1 cellular context compared by ENCODE assay signal in the genomic region with DNA sequence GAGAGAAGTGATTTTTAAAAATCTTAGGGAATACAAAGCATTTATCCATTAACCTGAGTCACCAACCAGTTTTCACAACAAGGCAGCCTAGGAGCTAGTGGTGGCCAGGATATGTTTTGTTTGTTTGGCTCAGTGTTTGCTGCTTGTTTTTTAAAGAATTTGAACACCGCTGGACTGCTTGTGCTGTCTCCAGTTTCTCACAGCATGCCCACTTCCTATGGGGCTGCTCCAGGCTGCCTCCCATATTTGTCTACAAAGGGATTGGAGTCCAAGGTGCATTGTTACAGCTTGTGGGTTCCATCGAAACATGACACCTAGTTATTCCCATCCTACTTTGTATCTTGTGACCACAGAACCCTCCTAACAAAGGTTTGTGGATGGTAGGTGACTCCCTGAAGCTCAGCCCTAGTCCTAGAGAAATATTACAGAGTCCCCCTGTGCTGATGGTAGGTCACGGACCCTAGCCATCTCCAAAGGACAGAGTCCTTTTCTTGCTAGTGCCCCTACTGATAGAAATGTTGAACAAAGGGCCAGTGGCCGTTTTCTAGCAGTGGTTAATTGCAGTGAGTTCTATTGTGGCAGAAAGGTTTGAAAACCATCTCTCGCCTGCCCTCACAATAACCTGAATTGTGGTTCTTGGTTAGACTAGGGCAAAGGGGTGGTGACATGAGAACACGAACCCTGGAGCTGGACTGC.
TF ChIP-seq lines count a peak whose summit lies in the region.

No MANE protein-coding gene starts in this region.

TF ChIP-seq in HCT116, 20 proteins besides CTCF, POLR2A, EP300 and RAD21:
- TF ChIP-seq SIN3A (IDR thresholded peaks at IDR 0.05; ENCODE audit: low read depth) (no peak), CEBPB (IDR thresholded peaks at IDR 0.05; ENCODE audit: low read depth) (no peak), SRF (IDR thresholded peaks at IDR 0.05; ENCODE audit: low read depth) (peak; percentile 40; the same call in 1 of the 2 replicates), TCF7L2 (IDR thresholded peaks at IDR 0.05; ENCODE audit: borderline replicate concordance, extremely low read depth, insufficient read depth, insufficient read length) (no peak)
- TF ChIP-seq, protein P1, sequence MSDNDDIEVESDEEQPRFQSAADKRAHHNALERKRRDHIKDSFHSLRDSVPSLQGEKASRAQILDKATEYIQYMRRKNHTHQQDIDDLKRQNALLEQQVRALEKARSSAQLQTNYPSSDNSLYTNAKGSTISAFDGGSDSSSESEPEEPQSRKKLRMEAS (IDR thresholded peaks at IDR 0.05): 0 out of 2 replicates have a peak, but pooled peaks have one; percentile 13
